In the genomic region with DNA sequence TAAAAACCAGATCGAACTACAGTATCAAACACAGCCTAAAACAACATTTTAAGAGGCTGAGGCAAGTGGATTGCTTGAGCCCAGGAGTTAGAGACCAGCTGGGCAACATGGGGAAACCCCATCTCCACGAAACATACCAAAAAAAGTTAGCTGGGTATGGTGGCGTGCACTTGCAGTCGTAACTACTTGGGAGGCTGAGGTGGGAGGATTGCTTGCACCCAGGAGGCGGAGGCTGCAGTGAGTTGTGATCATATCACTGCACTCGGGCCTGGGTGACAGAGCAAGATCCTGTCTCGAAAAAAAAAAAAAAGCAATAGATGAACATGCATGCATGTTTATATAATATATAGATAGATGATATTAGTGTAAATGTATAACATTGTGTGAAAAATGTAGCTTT, we compare ENCODE assay signal across 13 cellular contexts. TPM values are rescaled to one million over a fixed set of nuclear protein-coding genes. Genes with fewer than 3 reads are reported as not detected.
DNase-seq lines count a peak whose midpoint lies in the region; ATAC-seq, FAIRE-seq and TF ChIP-seq lines count a peak whose summit lies in the region.
"Had no signal": no experiment of that assay in that cellular context is flagged by ENCODE, and none has a peak within 500 bp of the region (broad histone marks: within the 10 kb centered on the region; RNA-seq: fewer than 3 reads in every experiment).

No MANE protein-coding gene starts in this region.

- TF ChIP-seq POLR2A in K562 (conservative IDR thresholded peaks at IDR 0.05) (no peak), upper lobe of left lung (IDR thresholded peaks at IDR 0.05) (no peak)

- H3K4me3 Mint-ChIP-seq in activated naive CD4-positive, alpha-beta T cell treated with anti-CD3 and anti-CD28 coated beads, Interleukin-2, amount 10 ng/mL, durations not matched to agents 7 days and 5 days: no peak overlapping the region
- peak overlapping the region; percentile 85 to 91 for H3K4me3 Mint-ChIP-seq in stimulated activated naive CD8-positive, alpha-beta T cell treated with anti-CD3 and anti-CD28 coated beads, Interleukin-15, amount 100 ng/mL, for 72 hours
- H3K4me3 Mint-ChIP-seq: GM23338, type B pancreatic cell had no signal

- H3K9me3 ChIP-seq in SU-DHL-6 (ENCODE audit: insufficient read depth, low read length): no peaks in the 10 kb centered on the region
- no peaks in the 10 kb centered on the region for H3K9me3 ChIP-seq in K562 (replicated peaks; ENCODE audit: control insufficient read depth, insufficient read depth, low read depth, low read length)
- no peaks in the 10 kb centered on the region for H3K9me3 ChIP-seq in upper lobe of left lung
- H3K9me3 ChIP-seq: heart left ventricle, MG63 had no signal

- H3K27me3 ChIP-seq in SU-DHL-6 (ENCODE audit: low read length): no peaks in the 10 kb centered on the region
- no peaks in the 10 kb centered on the region for H3K27me3 ChIP-seq in K562 (ENCODE audit: control insufficient read depth in 2 of 2, insufficient read depth in 2 of 2, low read length in 2 of 2)
- H3K27me3 ChIP-seq in upper lobe of left lung: no peaks in the 10 kb centered on the region
- H3K27me3 ChIP-seq: heart left ventricle, MG63 had no signal

- no peak for TF ChIP-seq EP300 in K562 (IDR thresholded peaks at IDR 0.05; ENCODE audit: low read length)
- TF ChIP-seq EP300 in upper lobe of left lung (IDR thresholded peaks at IDR 0.05): no peak

- peak overlapping the region; percentile 55 for H3K9ac ChIP-seq in SU-DHL-6 (ENCODE audit: low read length)
- no peak overlapping the region for H3K9ac ChIP-seq in K562 (ENCODE audit: insufficient read depth in 1 of 2, low read depth in 2 of 2, low read length in 2 of 2)

- in situ Hi-C loops in K562 (cut with MboI): loop anchor here (25.0 kb wide), 1 partner anchor 286 kb away; a partner anchor contains a TSS

- H3K9me1 ChIP-seq in K562 (ENCODE audit: control insufficient read depth, insufficient read depth, low read length): no peaks in the 10 kb centered on the region

- H3K4me1 Mint-ChIP-seq in activated naive CD4-positive, alpha-beta T cell treated with anti-CD3 and anti-CD28 coated beads, Interleukin-2, amount 10 ng/mL, durations not matched to agents 7 days and 5 days: peaks cover 42% of the 10 kb centered on the region
- H3K4me1 Mint-ChIP-seq in stimulated activated naive CD8-positive, alpha-beta T cell treated with anti-CD3 and anti-CD28 coated beads, Interleukin-15, amount 100 ng/mL, for 72 hours: peaks cover 38% of the 10 kb centered on the region

- H2AFZ ChIP-seq in SU-DHL-6 (ENCODE audit: low read depth, low read length, severe bottlenecking) (peak overlapping the region; percentile 87), K562 (ENCODE audit: low read depth, low read length) (peak overlapping the region; percentile 90)
- H2AFZ ChIP-seq: GM23338 had no signal

- H3K4me1 ChIP-seq in K562 (replicated peaks in 1 of 2; ENCODE audit: control insufficient read depth in 2 of 2, insufficient read depth in 2 of 2, low read length in 2 of 2) (peaks cover 8 to 9% of the 10 kb centered on the region in 2 experiments; a peak in 4 of 5 replicates), upper lobe of left lung (peaks cover 6 to 22% (median 13%) of the 10 kb centered on the region in 4 donors)

- POLR2A ChIA-PET in K562 (lab: Yijun Ruan, JAX): interaction anchor here (0.5 to 1.2 kb wide), 3 partner anchors 13 to 383 kb away, joined by 3 to 4 read pairs (median 3); a partner anchor contains a TSS

- DNase-seq in activated naive CD4-positive, alpha-beta T cell treated with anti-CD3 and anti-CD28 coated beads, Interleukin-2, amount 10 ng/mL, durations not matched to agents 7 days and 5 days: peak; percentile 47
- no peak for DNase-seq in activated naive CD4-positive, alpha-beta T cell treated with anti-CD3 and anti-CD28 coated beads, Interleukin-2, amount 50 U/mL, for 16 hours
- DNase-seq in K562 (ENCODE audit: extremely low read depth in 1 of 4, low spot score in 3 of 4) (no peak), NCI-H82 (lab: John Stamatoyannopoulos, UW) (no peak), iPS-NIHi11 (ENCODE audit: low spot score) (no peak), upper lobe of left lung (no peak)
- peak in 1 of 2 donors; percentile 22 for DNase-seq in stimulated activated naive CD8-positive, alpha-beta T cell treated with anti-CD3 and anti-CD28 coated beads, Interleukin-15, amount 100 ng/mL, for 72 hours
- DNase-seq: heart left ventricle, MG63 had no signal

- peak overlapping the region; percentile 98 for H3K27ac Mint-ChIP-seq in activated naive CD4-positive, alpha-beta T cell treated with anti-CD3 and anti-CD28 coated beads, Interleukin-2, amount 10 ng/mL, durations not matched to agents 7 days and 5 days
- peak overlapping the region in 1 of 2 donors; percentile 97 for H3K27ac Mint-ChIP-seq in stimulated activated naive CD8-positive, alpha-beta T cell treated with anti-CD3 and anti-CD28 coated beads, Interleukin-15, amount 100 ng/mL, for 72 hours
- H3K27ac Mint-ChIP-seq: GM23338 had no signal

- no peaks in the 10 kb centered on the region for H3K27me3 Mint-ChIP-seq in activated naive CD4-positive, alpha-beta T cell treated with anti-CD3 and anti-CD28 coated beads, Interleukin-2, amount 10 ng/mL, durations not matched to agents 7 days and 5 days
- no peaks in the 10 kb centered on the region for H3K27me3 Mint-ChIP-seq in stimulated activated naive CD8-positive, alpha-beta T cell treated with anti-CD3 and anti-CD28 coated beads, Interleukin-15, amount 100 ng/mL, for 72 hours
- H3K27me3 Mint-ChIP-seq: type B pancreatic cell had no signal

- no peak for FAIRE-seq in K562 (lab: Jason Lieb, UNC)

- no peaks in the 10 kb centered on the region for H3K79me2 ChIP-seq in SU-DHL-6 (ENCODE audit: insufficient read depth, low read length)
- H3K79me2 ChIP-seq in K562 (ENCODE audit: control insufficient read depth, insufficient read depth, low read length): no peaks in the 10 kb centered on the region; the same call in 2 of the 3 replicates

- H3K9me2 ChIP-seq in SU-DHL-6 (replicated peaks; ENCODE audit: insufficient read depth, low read length): no peaks in the 10 kb centered on the region

- intact Hi-C loops in K562 (cut with micrococcal nuclease): loop anchor here (2.0 to 5.0 kb wide), 3 partner anchors 79 to 707 kb away; a partner anchor contains a TSS

- H4K20me1 ChIP-seq in SU-DHL-6 (ENCODE audit: low read depth, low read length): no peaks in the 10 kb centered on the region
- no peaks in the 10 kb centered on the region for H4K20me1 ChIP-seq in K562 (replicated peaks; ENCODE audit: control insufficient read depth, insufficient read depth, low read length)

- no peak for ATAC-seq in K562
- no peak for ATAC-seq in stimulated activated naive CD8-positive, alpha-beta T cell treated with anti-CD3 and anti-CD28 coated beads, Interleukin-15, amount 100 ng/mL, for 72 hours
- ATAC-seq in upper lobe of left lung (ENCODE audit: low FRiP score in 2 of 2): no peak

- H3K4me2 ChIP-seq in SU-DHL-6 (ENCODE audit: low read depth, low read length, poor library complexity, severe bottlenecking) (peak overlapping the region; percentile 65), K562 (ENCODE audit: insufficient read depth, low read length) (no peak overlapping the region)
- H3K4me2 ChIP-seq: GM23338 had no signal

- H3F3A ChIP-seq in SU-DHL-6 (ENCODE audit: insufficient read depth): peaks cover 33% of the 10 kb centered on the region; the same call in 1 of the 2 replicates

- H3K4me3 ChIP-seq in SU-DHL-6 (ENCODE audit: insufficient read depth, low read length, poor library complexity, severe bottlenecking) (peak overlapping the region; percentile 7), K562 (no peak overlapping the region), upper lobe of left lung (no peak overlapping the region)
- H3K4me3 ChIP-seq: GM23338, MG63 had no signal

- H3K27ac ChIP-seq in SU-DHL-6 (ENCODE audit: low read depth, low read length): peak overlapping the region; percentile 90
- no peak overlapping the region for H3K27ac ChIP-seq in K562 (ENCODE audit: extremely low read depth, low read depth, low read length)
- peak overlapping the region in 2 of 4 donors; percentile 50 to 69 for H3K27ac ChIP-seq in upper lobe of left lung

- no peaks in the 10 kb centered on the region for H3K36me3 Mint-ChIP-seq in activated naive CD4-positive, alpha-beta T cell treated with anti-CD3 and anti-CD28 coated beads, Interleukin-2, amount 10 ng/mL, durations not matched to agents 7 days and 5 days
- H3K36me3 Mint-ChIP-seq: type B pancreatic cell had no signal

- BruUV-seq in K562 (replicated peaks; lab: Mats Ljungman, UMichigan): no TSS peak

- H3K9me3 Mint-ChIP-seq in activated naive CD4-positive, alpha-beta T cell treated with anti-CD3 and anti-CD28 coated beads, Interleukin-2, amount 10 ng/mL, durations not matched to agents 7 days and 5 days: no peaks in the 10 kb centered on the region
- no peaks in the 10 kb centered on the region for H3K9me3 Mint-ChIP-seq in stimulated activated naive CD8-positive, alpha-beta T cell treated with anti-CD3 and anti-CD28 coated beads, Interleukin-15, amount 100 ng/mL, for 72 hours
- H3K9me3 Mint-ChIP-seq: GM23338, neural crest cell, type B pancreatic cell had no signal

- TF ChIP-seq CTCF in SU-DHL-6 (IDR thresholded peaks at IDR 0.05; ENCODE audit: insufficient read depth, low read length, poor library complexity, severe bottlenecking) (no peak), K562 (IDR thresholded peaks at IDR 0.05 in 2 of 3, conservative IDR thresholded peaks at IDR 0.05 in 1 of 3; ENCODE audit: insufficient read depth in 2 of 3, low read depth in 1 of 3, low read length in 3 of 3) (no peak), upper lobe of left lung (IDR thresholded peaks at IDR 0.05) (no peak)

- CTCF ChIA-PET in activated naive CD4-positive, alpha-beta T cell treated with anti-CD3 and anti-CD28 coated beads, Interleukin-2, amount 10 ng/mL, durations not matched to agents 7 days and 5 days (lab: Charles Lee): interaction anchor here (1.5 to 2.9 kb wide), 5 partner anchors 13 to 353 kb away, joined by 4 to 15 read pairs (median 11); a partner anchor contains a TSS
- CTCF ChIA-PET in K562 (lab: Yijun Ruan, JAX; ENCODE audit: low intra/inter-chr PET ratio): interaction anchor here (1.4 kb wide), 1 partner anchor 217 kb away, joined by 4 read pairs; no protein-coding TSS in a partner anchor

- 83% methylated on average over 4 of the region's 7 CpGs for WGBS in K562 (ENCODE audit: insufficient coverage, low coverage, missing lambda C conversion rate)
- WGBS in upper lobe of left lung, 2 donors: 65 to 79% methylated on average over 7 of the region's 7 CpGs

- H3K36me3 ChIP-seq in SU-DHL-6 (ENCODE audit: low read length) (no peaks in the 10 kb centered on the region), K562 (ENCODE audit: control insufficient read depth, insufficient read depth, low read length) (no peaks in the 10 kb centered on the region), upper lobe of left lung (no peaks in the 10 kb centered on the region)
- H3K36me3 ChIP-seq: heart left ventricle, MG63 had no signal

- no peak for TF ChIP-seq RAD21 in K562 (CRISPR knock-in tag; conservative IDR thresholded peaks at IDR 0.05 in 1 of 2, IDR thresholded peaks at IDR 0.05 in 1 of 2)

RNA-seq across cellular contexts. Expression of a gene that starts 5.2 kb away (rescaled TPM):
- total RNA-seq in K562 (2011; cell fraction: chromatin; rRNA removed; ENCODE audit: low replicate concordance): 9.8 and 32.6 TPM in 2 replicates
- 6.0 and 6.3 TPM in 2 replicates for total RNA-seq in K562 (2011; cell fraction: nucleolus; rRNA removed)
- total RNA-seq in K562 (2011; cell fraction: nucleoplasm; rRNA removed): 10.9 and 12.4 TPM in 2 replicates
- total RNA-seq in K562 (2014; rRNA removed): 20.2 and 20.3 TPM in 2 replicates
- 37.7 and 39.8 TPM in 2 replicates for total RNA-seq in K562 (2014; rRNA removed; fragmentation: Illumina TruSeq; extraction: Trizol)
- 26.7 and 30.9 TPM in 2 replicates for total RNA-seq in K562 (2015; rRNA removed; fragmentation: Illumina TruSeq; extraction: Trizol)
- 23.7 and 24.9 TPM in 2 replicates for total RNA-seq in K562 (2021)
- polyA plus RNA-seq in K562 (2011; rRNA removed): 22.7 and 32.1 TPM in 2 replicates
- 7.2 and 10.4 TPM in 2 replicates for polyA plus RNA-seq in K562 (2011; cell fraction: cytosol; rRNA removed)
- 8.4 and 10.9 TPM in 2 replicates for polyA plus RNA-seq in K562 (2011; cell fraction: nucleus; rRNA removed)
- polyA plus RNA-seq in K562 (2012): 18.5 and 20.7 TPM in 2 replicates
- polyA plus RNA-seq in K562 (2014; fragmentation: Illumina TruSeq; extraction: Trizol): 29.3 and 39.3 TPM in 2 replicates
- polyA plus RNA-seq in K562 (2014; fragmentation: Nextera tagmentation; extraction: Ambion mirVana): 10 to 100 TPM; 50.8 to 57.8 TPM
- polyA plus RNA-seq in K562 (2014; rRNA removed): 32.9 and 37.1 TPM in 2 replicates
- 21.1 and 23.8 TPM in 2 replicates for polyA minus RNA-seq in K562 (2011; rRNA and poly(A)+ RNA removed)
- 7.0 and 8.1 TPM in 2 replicates for polyA minus RNA-seq in K562 (2011; cell fraction: cytosol; rRNA and poly(A)+ RNA removed)
- polyA minus RNA-seq in K562 (2011; cell fraction: nucleus; rRNA and poly(A)+ RNA removed): 7.4 and 17.3 TPM in 2 replicates
- total RNA-seq in upper lobe of left lung: 10 to 100 TPM in 5 of 6 donors, 1 to 10 TPM in 1; 8.3 to 31.1 (median 14.8) TPM

RNA-seq across cellular contexts. Expression of a gene that starts 13.2 kb away (rescaled TPM):
- total RNA-seq in K562 (2011; cell fraction: chromatin; rRNA removed; ENCODE audit: low replicate concordance): 8.2 and 9.6 TPM in 2 replicates
- total RNA-seq in K562 (2011; cell fraction: nucleolus; rRNA removed): 7.4 and 8.2 TPM in 2 replicates
- 8.7 and 9.5 TPM in 2 replicates for total RNA-seq in K562 (2011; cell fraction: nucleoplasm; rRNA removed)
- total RNA-seq in K562 (2014; rRNA removed): 30.5 TPM in 2 replicates
- 23.1 and 23.8 TPM in 2 replicates for total RNA-seq in K562 (2014; rRNA removed; fragmentation: Illumina TruSeq; extraction: Trizol)
- 20.3 and 20.7 TPM in 2 replicates for total RNA-seq in K562 (2015; rRNA removed; fragmentation: Illumina TruSeq; extraction: Trizol)
- 23.5 and 23.9 TPM in 2 replicates for total RNA-seq in K562 (2021)
- polyA plus RNA-seq in K562 (2011; rRNA removed): 15.5 and 24.2 TPM in 2 replicates
- 16.3 and 17.3 TPM in 2 replicates for polyA plus RNA-seq in K562 (2011; cell fraction: cytosol; rRNA removed)
- 7.8 and 9.3 TPM in 2 replicates for polyA plus RNA-seq in K562 (2011; cell fraction: nucleus; rRNA removed)
- 8.7 and 14.1 TPM in 2 replicates for polyA plus RNA-seq in K562 (2012)
- 16.2 and 19.0 TPM in 2 replicates for polyA plus RNA-seq in K562 (2014; fragmentation: Illumina TruSeq; extraction: Trizol)
- 1 to 10 TPM; 3.5 to 6.6 TPM for polyA plus RNA-seq in K562 (2014; fragmentation: Nextera tagmentation; extraction: Ambion mirVana)
- 14.9 and 18.9 TPM in 2 replicates for polyA plus RNA-seq in K562 (2014; rRNA removed)
- 34.0 and 38.3 TPM in 2 replicates for polyA minus RNA-seq in K562 (2011; rRNA and poly(A)+ RNA removed)
- 20.4 and 25.9 TPM in 2 replicates for polyA minus RNA-seq in K562 (2011; cell fraction: cytosol; rRNA and poly(A)+ RNA removed)
- polyA minus RNA-seq in K562 (2011; cell fraction: nucleus; rRNA and poly(A)+ RNA removed): 5.7 and 8.2 TPM in 2 replicates
- 1 to 10 TPM in 5 of 6 donors, not detected in 1; 4.7 to 9.9 (median 5.8) TPM for total RNA-seq in upper lobe of left lung
